19 cellular contexts compared by ENCODE assay signal in genomic region chr12:108646597-108647190, GRCh38. TPM values are rescaled to one million over a fixed set of nuclear protein-coding genes. Genes with fewer than 3 reads are reported as not detected.
DNase-seq lines count a peak whose midpoint lies in the region; ATAC-seq and TF ChIP-seq lines count a peak whose summit lies in the region.
"Had no signal": no experiment of that assay in that cellular context is flagged by ENCODE, and none has a peak within 500 bp of the region (broad histone marks: within the 10 kb centered on the region; RNA-seq: fewer than 3 reads in every experiment).

No MANE protein-coding gene starts in this region.

- ATAC-seq in SK-N-SH treated with all-trans-retinoic acid at 6 μM for 48 hours (no peak), activated B cell treated with CpG ODN at 0.5 μM for 24 hours (ENCODE audit: low read depth) (no peak)
- ATAC-seq: HepG2, Right ventricle myocardium inferior had no signal

- intact Hi-C loops in activated B cell treated with CpG ODN at 0.5 μM for 24 hours (cut with micrococcal nuclease) (loop anchor here (1.0 to 2.0 kb wide), 3 partner anchors 14 to 34 kb away; partner anchors contain the start of gene SELPLG), esophagus muscularis mucosa (cut with DNase I) (no loop called here), head of caudate nucleus (cut with DNase I) (no loop called here)

- H3K4me3 Mint-ChIP-seq in activated B cell treated with CpG ODN at 0.5 μM for 24 hours, result peak overlapping the region; percentile 17

- H2AFZ ChIP-seq in SK-N-SH (ENCODE audit: low read depth), result no peak overlapping the region

- no peak overlapping the region for H3K4me2 ChIP-seq in SK-N-SH
- no peak overlapping the region for H3K4me2 ChIP-seq in skeletal muscle satellite cell (ENCODE audit: low read length)

- peak overlapping the region; percentile 59 for H3K27ac Mint-ChIP-seq in activated B cell treated with CpG ODN at 0.5 μM for 24 hours

- H3K9me3 Mint-ChIP-seq in activated B cell treated with CpG ODN at 0.5 μM for 24 hours, result no peaks in the 10 kb centered on the region

- no peaks in the 10 kb centered on the region for H3K27me3 Mint-ChIP-seq in activated B cell treated with CpG ODN at 0.5 μM for 24 hours

- H3K27ac ChIP-seq in SK-N-SH (ENCODE audit: low read depth in 2 of 2, low read length in 1 of 2) (peak overlapping the region in 1 of 2 experiments; percentile 87; a peak in 1 of 4 replicates), esophagus muscularis mucosa (replicated peaks in 1 of 4) (peak overlapping the region in 3 of 4 donors; percentile 33 to 76 (median 72))
- H3K27ac ChIP-seq: 22Rv1 had no signal

- H3K9me3 ChIP-seq in SK-N-SH (no peaks in the 10 kb centered on the region), esophagus muscularis mucosa (no peaks in the 10 kb centered on the region), skeletal muscle satellite cell (replicated peaks; ENCODE audit: low read length) (no peaks in the 10 kb centered on the region)

- no peaks in the 10 kb centered on the region for H3K27me3 ChIP-seq in SK-N-SH (ENCODE audit: insufficient read depth)
- H3K27me3 ChIP-seq in esophagus muscularis mucosa, result no peaks in the 10 kb centered on the region
- no peaks in the 10 kb centered on the region for H3K27me3 ChIP-seq in skeletal muscle satellite cell (ENCODE audit: control insufficient read depth, insufficient read depth, low read length)

- TF ChIP-seq CTCF in SK-N-SH (IDR thresholded peaks at IDR 0.05) (no peak), activated B cell treated with CpG ODN at 0.5 μM for 24 hours (IDR thresholded peaks at IDR 0.05) (no peak), esophagus muscularis mucosa (IDR thresholded peaks at IDR 0.05) (no peak)

- H3F3A ChIP-seq in SK-N-SH (replicated peaks; ENCODE audit: insufficient read depth), result peaks cover 72% of the 10 kb centered on the region

- DNase-seq in SK-N-SH (no peak), activated B cell treated with CpG ODN at 0.5 μM for 24 hours (no peak), esophagus muscularis mucosa (ENCODE audit: extremely low spot score) (no peak), head of caudate nucleus (no peak), GM19240 (ENCODE audit: insufficient read length, low spot score) (no peak), NCI-H524 treated with DMSO at 0.1 percent for 48 hours (lab: John Stamatoyannopoulos, UW) (no peak)
- DNase-seq: activated gamma-delta T cell; DMS53; HCEC 1CT; NCI-H1694 treated with DMSO at 0.1 percent for 48 hours; NCI-H774; stimulated activated CD4-positive, alpha-beta T cell treated with anti-CD3 and anti-CD28 coated beads, Interleukin-4, amount 100 ng/mL, for 1 hour had no signal

- H4K20me1 ChIP-seq in SK-N-SH (ENCODE audit: insufficient read depth), result no peaks in the 10 kb centered on the region; the same call in 1 of the 2 replicates

- no peaks in the 10 kb centered on the region for H3K9me2 ChIP-seq in SK-N-SH

- POLR2A ChIA-PET in SK-N-SH (lab: Yijun Ruan, JAX) (no interaction called here), activated B cell treated with CpG ODN at 0.5 μM for 24 hours (lab: Charles Lee) (interaction anchor here (0.9 to 2.8 kb wide), 5 partner anchors 11 to 85 kb away, joined by 3 to 15 read pairs (median 8); partner anchors contain the start of genes SART3 and SELPLG)

- H3K4me1 ChIP-seq in SK-N-SH (ENCODE audit: control insufficient read depth in 1 of 2, insufficient read depth in 2 of 2, low read depth in 1 of 2, low read length in 1 of 2) (peaks cover 8 to 58% of the 10 kb centered on the region in 2 experiments; a peak in 3 of 4 replicates), esophagus muscularis mucosa (peaks cover 43 to 70% (median 60%) of the 10 kb centered on the region in 4 donors), skeletal muscle satellite cell (ENCODE audit: control insufficient read depth, insufficient read depth, low read length) (peaks cover 95% of the 10 kb centered on the region)

- peaks cover 43% of the 10 kb centered on the region; the same call in 1 of the 2 replicates for H3K79me2 ChIP-seq in SK-N-SH (ENCODE audit: insufficient read depth)

- H3K9ac ChIP-seq in SK-N-SH (no peak overlapping the region), skeletal muscle satellite cell (ENCODE audit: low read depth, low read length) (peak overlapping the region; percentile 17)

- H3K4me3 ChIP-seq in SK-N-SH (ENCODE audit: low read depth in 2 of 2, low read length in 1 of 2) (no peak overlapping the region), esophagus muscularis mucosa (no peak overlapping the region), skeletal muscle satellite cell (ENCODE audit: low read length) (no peak overlapping the region)
- H3K4me3 ChIP-seq: lung had no signal

- peaks cover 65% of the 10 kb centered on the region for H3K36me3 Mint-ChIP-seq in activated B cell treated with CpG ODN at 0.5 μM for 24 hours (ENCODE audit: low read depth)

- TF ChIP-seq RAD21 in SK-N-SH (IDR thresholded peaks at IDR 0.05; ENCODE audit: low read length), result no peak

- no peak for TF ChIP-seq POLR2A in esophagus muscularis mucosa (IDR thresholded peaks at IDR 0.05; ENCODE audit: low read depth)

- H3K36me3 ChIP-seq in SK-N-SH (replicated peaks in 1 of 2; ENCODE audit: control insufficient read depth in 1 of 2, insufficient read depth in 2 of 2, low read length in 1 of 2) (peaks cover 50 to 67% of the 10 kb centered on the region in 2 experiments), esophagus muscularis mucosa (peaks cover 43 to 70% (median 61%) of the 10 kb centered on the region in 4 donors), skeletal muscle satellite cell (ENCODE audit: insufficient read depth, low read length) (peaks cover 76% of the 10 kb centered on the region)

- TF ChIP-seq EP300 in SK-N-SH (IDR thresholded peaks at IDR 0.05; ENCODE audit: borderline replicate concordance in 1 of 2, low read depth in 1 of 2, low read length in 1 of 2) (no peak), esophagus muscularis mucosa (IDR thresholded peaks at IDR 0.05) (no peak)

- peaks cover 58% of the 10 kb centered on the region for H3K4me1 Mint-ChIP-seq in activated B cell treated with CpG ODN at 0.5 μM for 24 hours

- CTCF ChIA-PET in SK-N-SH (lab: Yijun Ruan, JAX) (interaction anchor here (1.1 to 3.0 kb wide), 4 partner anchors 10 to 157 kb away, joined by 4 to 18 read pairs (median 6); no protein-coding TSS in a partner anchor), activated B cell treated with CpG ODN at 0.5 μM for 24 hours (lab: Charles Lee) (interaction anchor here (0.7 to 2.6 kb wide), 14 partner anchors 8 to 86 kb away, joined by 3 to 27 read pairs (median 4); partner anchors contain the start of gene SART3)

- 84% methylated on average over 6 of the region's 6 CpGs for WGBS in SK-N-SH (ENCODE audit: low lambda C conversion rate)
- WGBS in esophagus muscularis mucosa, result 60% methylated on average over 6 of the region's 6 CpGs

TF ChIP-seq in SK-N-SH, 30 proteins besides CTCF, POLR2A, EP300 and RAD21:
- 0 out of 2 replicates have a peak, but pooled peaks have one; percentile 8 for TF ChIP-seq JUND (IDR thresholded peaks at IDR 0.05)
- no peak for TF ChIP-seq GATA2 (CRISPR knock-in tag; IDR thresholded peaks at IDR 0.05)

TF ChIP-seq in SK-N-SH treated with all-trans-retinoic acid at 6 μM for 48 hours, 23 proteins besides CTCF, POLR2A, EP300 and RAD21 (continues in another document):
- TF ChIP-seq ZNF70 (CRISPR knock-in tag; IDR thresholded peaks at IDR 0.05), result no peak
- no peak for TF ChIP-seq CSDC2 (CRISPR knock-in tag; IDR thresholded peaks at IDR 0.05)
- no peak for TF ChIP-seq TOX (CRISPR knock-in tag; IDR thresholded peaks at IDR 0.05; ENCODE audit: borderline replicate concordance)
- TF ChIP-seq RARB (CRISPR knock-in tag; IDR thresholded peaks at IDR 0.05), result no peak
- no peak for TF ChIP-seq ZFP30 (CRISPR knock-in tag; IDR thresholded peaks at IDR 0.05)
- no peak for TF ChIP-seq PATZ1 (CRISPR knock-in tag; IDR thresholded peaks at IDR 0.05; ENCODE audit: borderline replicate concordance)
- no peak for TF ChIP-seq ZNF565 (CRISPR knock-in tag; conservative IDR thresholded peaks at IDR 0.05; ENCODE audit: low read depth)
- no peak for TF ChIP-seq ARNTL (CRISPR knock-in tag; IDR thresholded peaks at IDR 0.05; ENCODE audit: borderline replicate concordance, low read depth)
- no peak for TF ChIP-seq ISL1 (CRISPR knock-in tag; IDR thresholded peaks at IDR 0.05)
- TF ChIP-seq ESRRG (CRISPR knock-in tag; IDR thresholded peaks at IDR 0.05), result no peak
- TF ChIP-seq BACH2 (CRISPR knock-in tag; IDR thresholded peaks at IDR 0.05; ENCODE audit: borderline replicate concordance), result no peak
- TF ChIP-seq TCF4 (CRISPR knock-in tag; IDR thresholded peaks at IDR 0.05; ENCODE audit: borderline replicate concordance), result no peak

RNA-seq across cellular contexts. Expression of gene SELPLG, which starts 13.0 kb away (rescaled TPM):
- 2.8 and 3.2 TPM in 2 replicates for polyA plus RNA-seq in SK-N-SH (2012; rRNA removed)
- polyA plus RNA-seq in SK-N-SH (2012; cell fraction: cytosol; rRNA removed), result 1.3 and 2.1 TPM in 2 replicates
- polyA plus RNA-seq in SK-N-SH (2012; cell fraction: nucleus; rRNA removed), result 5.8 and 6.0 TPM in 2 replicates
- total RNA-seq in activated B cell treated with CpG ODN at 0.5 μM for 24 hours (1.8 and 2.0 TPM in 2 replicates), esophagus muscularis mucosa (10 to 100 TPM in 2 of 4 donors, 1 to 10 TPM in 2; 7.2 to 15.7 (median 10.0) TPM)
- total RNA-seq in skeletal muscle satellite cell (2012; rRNA removed), result 0.76 and 0.87 TPM in 2 replicates
- total RNA-seq: HepG2 had no signal

RNA-seq across cellular contexts. Expression of gene TMEM119, which starts 48.8 kb away (rescaled TPM):
- 25.7 and 28.2 TPM in 2 replicates for polyA plus RNA-seq in SK-N-SH (2012; rRNA removed)
- 19.1 and 26.9 TPM in 2 replicates for polyA plus RNA-seq in SK-N-SH (2012; cell fraction: cytosol; rRNA removed)
- 9.4 and 11.8 TPM in 2 replicates for polyA plus RNA-seq in SK-N-SH (2012; cell fraction: nucleus; rRNA removed)
- total RNA-seq in activated B cell treated with CpG ODN at 0.5 μM for 24 hours (not detected in 2 replicates), esophagus muscularis mucosa (10 to 100 TPM in 1 of 4 donors, 1 to 10 TPM in 3; 3.6 to 12.2 (median 7.1) TPM)
- 37.0 and 48.7 TPM in 2 replicates for total RNA-seq in skeletal muscle satellite cell (2012; rRNA removed)
- total RNA-seq: dermis microvascular lymphatic vessel endothelial cell, HepG2 had no signal
- polyA plus RNA-seq: HepG2 had no signal
